Comparison of ENCODE assay signal across 2 cellular contexts in the genomic region with DNA sequence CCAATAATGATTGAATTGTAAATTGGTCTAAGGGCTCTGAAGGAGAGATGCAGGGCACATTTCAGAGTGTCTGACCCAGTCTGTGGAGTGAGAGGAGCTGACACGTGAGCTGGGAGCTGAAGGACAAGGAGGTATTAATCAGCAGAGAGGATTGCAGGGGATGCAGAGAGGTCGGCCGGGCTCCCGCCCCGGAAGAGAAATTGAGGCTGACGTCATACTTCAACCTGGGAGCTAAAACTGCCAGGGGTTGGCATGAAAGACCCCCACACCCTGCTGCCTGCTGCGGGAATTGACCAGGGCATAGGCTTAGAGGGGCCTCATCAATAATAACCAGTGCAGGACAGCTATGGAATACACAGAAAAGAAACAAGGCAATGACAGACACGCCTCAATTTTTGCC.
TF ChIP-seq lines count a peak whose summit lies in the region.

No MANE protein-coding gene starts in this region.

TF ChIP-seq in HepG2, 621 proteins besides CTCF, POLR2A, EP300 and RAD21:
- TF ChIP-seq, protein P1, sequence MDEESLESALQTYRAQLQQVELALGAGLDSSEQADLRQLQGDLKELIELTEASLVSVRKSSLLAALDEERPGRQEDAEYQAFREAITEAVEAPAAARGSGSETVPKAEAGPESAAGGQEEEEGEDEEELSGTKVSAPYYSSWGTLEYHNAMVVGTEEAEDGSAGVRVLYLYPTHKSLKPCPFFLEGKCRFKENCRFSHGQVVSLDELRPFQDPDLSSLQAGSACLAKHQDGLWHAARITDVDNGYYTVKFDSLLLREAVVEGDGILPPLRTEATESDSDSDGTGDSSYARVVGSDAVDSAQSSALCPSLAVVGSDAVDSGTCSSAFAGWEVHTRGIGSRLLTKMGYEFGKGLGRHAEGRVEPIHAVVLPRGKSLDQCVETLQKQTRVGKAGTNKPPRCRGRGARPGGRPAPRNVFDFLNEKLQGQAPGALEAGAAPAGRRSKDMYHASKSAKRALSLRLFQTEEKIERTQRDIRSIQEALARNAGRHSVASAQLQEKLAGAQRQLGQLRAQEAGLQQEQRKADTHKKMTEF (CRISPR knock-in tag; IDR thresholded peaks at IDR 0.05): no peak
- TF ChIP-seq CREB1 (IDR thresholded peaks at IDR 0.05): peak; percentile 92
- TF ChIP-seq CREB1 (CRISPR knock-in tag; IDR thresholded peaks at IDR 0.05): no peak
- TF ChIP-seq, protein P2, sequence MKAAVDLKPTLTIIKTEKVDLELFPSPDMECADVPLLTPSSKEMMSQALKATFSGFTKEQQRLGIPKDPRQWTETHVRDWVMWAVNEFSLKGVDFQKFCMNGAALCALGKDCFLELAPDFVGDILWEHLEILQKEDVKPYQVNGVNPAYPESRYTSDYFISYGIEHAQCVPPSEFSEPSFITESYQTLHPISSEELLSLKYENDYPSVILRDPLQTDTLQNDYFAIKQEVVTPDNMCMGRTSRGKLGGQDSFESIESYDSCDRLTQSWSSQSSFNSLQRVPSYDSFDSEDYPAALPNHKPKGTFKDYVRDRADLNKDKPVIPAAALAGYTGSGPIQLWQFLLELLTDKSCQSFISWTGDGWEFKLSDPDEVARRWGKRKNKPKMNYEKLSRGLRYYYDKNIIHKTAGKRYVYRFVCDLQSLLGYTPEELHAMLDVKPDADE (CRISPR knock-in tag; IDR thresholded peaks at IDR 0.05): no peak
- TF ChIP-seq NFE2 (CRISPR knock-in tag; IDR thresholded peaks at IDR 0.05): no peak
- TF ChIP-seq ZNF629 (CRISPR knock-in tag; conservative IDR thresholded peaks at IDR 0.05): no peak
- TF ChIP-seq ATF7 (IDR thresholded peaks at IDR 0.05): peak; percentile 97
- TF ChIP-seq ATF7 (CRISPR knock-in tag; IDR thresholded peaks at IDR 0.05): no peak
- TF ChIP-seq KDM3A (CRISPR knock-in tag; IDR thresholded peaks at IDR 0.05; ENCODE audit: low read depth): no peak
- TF ChIP-seq POGZ (CRISPR knock-in tag; IDR thresholded peaks at IDR 0.05): no peak
- TF ChIP-seq, protein P3, sequence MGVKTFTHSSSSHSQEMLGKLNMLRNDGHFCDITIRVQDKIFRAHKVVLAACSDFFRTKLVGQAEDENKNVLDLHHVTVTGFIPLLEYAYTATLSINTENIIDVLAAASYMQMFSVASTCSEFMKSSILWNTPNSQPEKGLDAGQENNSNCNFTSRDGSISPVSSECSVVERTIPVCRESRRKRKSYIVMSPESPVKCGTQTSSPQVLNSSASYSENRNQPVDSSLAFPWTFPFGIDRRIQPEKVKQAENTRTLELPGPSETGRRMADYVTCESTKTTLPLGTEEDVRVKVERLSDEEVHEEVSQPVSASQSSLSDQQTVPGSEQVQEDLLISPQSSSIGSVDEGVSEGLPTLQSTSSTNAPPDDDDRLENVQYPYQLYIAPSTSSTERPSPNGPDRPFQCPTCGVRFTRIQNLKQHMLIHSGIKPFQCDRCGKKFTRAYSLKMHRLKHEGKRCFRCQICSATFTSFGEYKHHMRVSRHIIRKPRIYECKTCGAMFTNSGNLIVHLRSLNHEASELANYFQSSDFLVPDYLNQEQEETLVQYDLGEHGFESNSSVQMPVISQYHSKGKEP (CRISPR knock-in tag; IDR thresholded peaks at IDR 0.05): no peak

TF ChIP-seq in K562, 482 proteins besides CTCF, POLR2A, EP300 and RAD21:
- TF ChIP-seq PYGO2 (tag; IDR thresholded peaks at IDR 0.05): no peak
- no peak for TF ChIP-seq ZNF778 (CRISPR knock-in tag; IDR thresholded peaks at IDR 0.05)
- no peak for TF ChIP-seq ZFP36 (IDR thresholded peaks at IDR 0.05; ENCODE audit: low read depth, low read length, partially characterized antibody)
- peak; percentile 49; the same call in 1 of the 2 replicates for TF ChIP-seq ATF7 (IDR thresholded peaks at IDR 0.05)
- TF ChIP-seq, protein P4, sequence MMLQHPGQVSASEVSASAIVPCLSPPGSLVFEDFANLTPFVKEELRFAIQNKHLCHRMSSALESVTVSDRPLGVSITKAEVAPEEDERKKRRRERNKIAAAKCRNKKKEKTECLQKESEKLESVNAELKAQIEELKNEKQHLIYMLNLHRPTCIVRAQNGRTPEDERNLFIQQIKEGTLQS (IDR thresholded peaks at IDR 0.05): 0 out of 2 replicates have a peak, but pooled peaks have one; percentile 22
- TF ChIP-seq, protein P4 (CRISPR knock-in tag; conservative IDR thresholded peaks at IDR 0.05): no peak
